ENCODE assay signal across 7 cellular contexts in genomic region chr7:79975986-79976710, GRCh38.
A peak's percentile ranks its signal among the peaks of the same experiment; 100 is the strongest.
DNase-seq lines count a peak whose midpoint lies in the region; ATAC-seq and TF ChIP-seq lines count a peak whose summit lies in the region.
"Not testable (repeated sequence)": the region's sequence is repeated elsewhere in the genome, so short reads cannot be mapped to it uniquely, and the experiment has no call there.

No MANE protein-coding gene starts in this region.

- peak overlapping the region in 1 of 2 experiments; percentile 77 for H2BK12ac ChIP-seq in mesenchymal stem cell (ENCODE audit: low read length in 2 of 2)

- not testable (repeated sequence) for H4K91ac ChIP-seq in mesenchymal stem cell (ENCODE audit: low read length)

- not testable (repeated sequence) for H3K4me1 ChIP-seq in CD8-positive, alpha-beta T cell (ENCODE audit: insufficient read depth, low read length); Loucy (ENCODE audit: insufficient read depth, low read length, poor library complexity, severe bottlenecking); mesenchymal stem cell (ENCODE audit: control insufficient read depth, insufficient read depth, low read depth, low read length)

- not testable (repeated sequence) for H3K79me2 ChIP-seq in Loucy (ENCODE audit: insufficient read depth, low read length)

- H3K23ac ChIP-seq in mesenchymal stem cell (ENCODE audit: low read length in 2 of 2): not testable (repeated sequence)

- peak overlapping the region; percentile 39 for H3K4me2 ChIP-seq in Loucy (ENCODE audit: low read depth, low read length, poor library complexity, severe bottlenecking)
- H3K4me2 ChIP-seq in mesenchymal stem cell (ENCODE audit: low read length, poor library complexity, severe bottlenecking): not testable (repeated sequence)

- not testable (repeated sequence) for H3K79me1 ChIP-seq in mesenchymal stem cell (replicated peaks; ENCODE audit: low read length, poor library complexity, severe bottlenecking)

- H2BK5ac ChIP-seq in mesenchymal stem cell (ENCODE audit: low read depth, low read length, poor library complexity, severe bottlenecking): not testable (repeated sequence)

- not testable (repeated sequence) for H3K36me3 Mint-ChIP-seq in CD8-positive, alpha-beta T cell; activated CD4-positive, alpha-beta T cell treated with anti-CD3 and anti-CD28 coated beads, Interleukin-2, amount 10 ng/mL, durations not matched to agents 7 days and 5 days (ENCODE audit: low read depth); activated naive CD4-positive, alpha-beta T cell treated with anti-CD3 and anti-CD28 coated beads, Interleukin-2, amount 50 U/mL, for 24 hours; neural crest cell (ENCODE audit: low read depth)

- not testable (repeated sequence) for H3K27me3 Mint-ChIP-seq in CD8-positive, alpha-beta T cell (ENCODE audit: low read depth); activated CD4-positive, alpha-beta T cell treated with anti-CD3 and anti-CD28 coated beads, Interleukin-2, amount 10 ng/mL, durations not matched to agents 7 days and 5 days; activated naive CD4-positive, alpha-beta T cell treated with anti-CD3 and anti-CD28 coated beads, Interleukin-2, amount 50 U/mL, for 24 hours; neural crest cell (ENCODE audit: low read depth)

- not testable (repeated sequence) for H3K9me3 ChIP-seq in CD8-positive, alpha-beta T cell (ENCODE audit: low read length); Loucy (ENCODE audit: insufficient read depth, low read depth, low read length); mesenchymal stem cell (ENCODE audit: control insufficient read depth, low read length)

- H3K4me1 Mint-ChIP-seq in CD8-positive, alpha-beta T cell (ENCODE audit: low read depth): peaks cover 11% of the 10 kb centered on the region
- not testable (repeated sequence) for H3K4me1 Mint-ChIP-seq in activated CD4-positive, alpha-beta T cell treated with anti-CD3 and anti-CD28 coated beads, Interleukin-2, amount 10 ng/mL, durations not matched to agents 7 days and 5 days; activated naive CD4-positive, alpha-beta T cell treated with anti-CD3 and anti-CD28 coated beads, Interleukin-2, amount 50 U/mL, for 24 hours; neural crest cell

- H3K36me3 ChIP-seq in CD8-positive, alpha-beta T cell (ENCODE audit: insufficient read depth, low read length); Loucy (ENCODE audit: insufficient read depth, low read length); mesenchymal stem cell (ENCODE audit: control insufficient read depth in 1 of 2, insufficient read depth in 2 of 2, low read depth in 1 of 2, low read length in 2 of 2): not testable (repeated sequence)

- peak overlapping the region; percentile 0 for H2BK120ac ChIP-seq in mesenchymal stem cell (ENCODE audit: low read depth, low read length)

- H3K14ac ChIP-seq in mesenchymal stem cell (ENCODE audit: low read length in 2 of 2): not testable (repeated sequence)

- WGBS in mesenchymal stem cell: 97% methylated on average over 25 of the region's 26 CpGs

- POLR2A ChIA-PET in CD8-positive, alpha-beta T cell (lab: Charles Lee): interaction anchor here (0.7 to 1.3 kb wide), 3 partner anchors 40 to 678 kb away, joined by 3 to 4 read pairs (median 3); no protein-coding TSS in a partner anchor
- POLR2A ChIA-PET in activated CD4-positive, alpha-beta T cell treated with anti-CD3 and anti-CD28 coated beads, Interleukin-2, amount 10 ng/mL, durations not matched to agents 7 days and 5 days (lab: Charles Lee): not testable (repeated sequence)

- H2AK5ac ChIP-seq in mesenchymal stem cell (ENCODE audit: low read length, severe bottlenecking): not testable (repeated sequence)

- H3K9ac ChIP-seq in Loucy (ENCODE audit: low read depth, low read length, poor library complexity, severe bottlenecking); mesenchymal stem cell (ENCODE audit: low read length): not testable (repeated sequence)

- intact Hi-C loops in CD8-positive, alpha-beta T cell (cut with DNase I, micrococcal nuclease): not testable (repeated sequence)

- H2AFZ ChIP-seq in Loucy (ENCODE audit: low read length): peak overlapping the region; percentile 70
- peak overlapping the region; percentile 39 for H2AFZ ChIP-seq in mesenchymal stem cell (ENCODE audit: low read depth, low read length)

- not testable (repeated sequence) for H3K27me3 ChIP-seq in CD8-positive, alpha-beta T cell (ENCODE audit: insufficient read depth, low read length); Loucy (ENCODE audit: insufficient read depth, low read length, poor library complexity, severe bottlenecking); mesenchymal stem cell (ENCODE audit: control insufficient read depth in 1 of 2, insufficient read depth in 1 of 2, low read length in 2 of 2)

- not testable (repeated sequence) for H3K9me3 Mint-ChIP-seq in CD8-positive, alpha-beta T cell; activated CD4-positive, alpha-beta T cell treated with anti-CD3 and anti-CD28 coated beads, Interleukin-2, amount 10 ng/mL, durations not matched to agents 7 days and 5 days; activated naive CD4-positive, alpha-beta T cell treated with anti-CD3 and anti-CD28 coated beads, Interleukin-2, amount 50 U/mL, for 24 hours; neural crest cell

- peak overlapping the region in 1 of 2 experiments; percentile 56 for H3K18ac ChIP-seq in mesenchymal stem cell (ENCODE audit: low read depth in 1 of 2, low read length in 2 of 2)

- H4K20me1 ChIP-seq in Loucy (ENCODE audit: insufficient read depth, low read length, poor library complexity, severe bottlenecking): not testable (repeated sequence)

- CTCF ChIA-PET in CD8-positive, alpha-beta T cell (lab: Charles Lee): interaction anchor here (0.7 kb wide), 1 partner anchor 525 kb away, joined by 4 read pairs; no protein-coding TSS in a partner anchor
- CTCF ChIA-PET in activated CD4-positive, alpha-beta T cell treated with anti-CD3 and anti-CD28 coated beads, Interleukin-2, amount 10 ng/mL, durations not matched to agents 7 days and 5 days (lab: Charles Lee): not testable (repeated sequence)

- peak overlapping the region; percentile 44 for H2BK15ac ChIP-seq in mesenchymal stem cell (ENCODE audit: low read depth, poor library complexity, severe bottlenecking)

- H3K4me3 ChIP-seq in CD8-positive, alpha-beta T cell (ENCODE audit: low read depth, low read length): peak overlapping the region; percentile 57
- peak overlapping the region; percentile 37 for H3K4me3 ChIP-seq in Loucy (ENCODE audit: low read length, poor library complexity, severe bottlenecking)
- H3K4me3 ChIP-seq in mesenchymal stem cell (ENCODE audit: insufficient read depth in 1 of 2, low read depth in 1 of 2, low read length in 2 of 2): not testable (repeated sequence)

- H3F3A ChIP-seq in Loucy (ENCODE audit: low read depth): not testable (repeated sequence)

- H3K9me2 ChIP-seq in Loucy (replicated peaks; ENCODE audit: low read depth, low read length): not testable (repeated sequence)

- peak in 1 of 7 experiments; percentile 58 for DNase-seq in CD8-positive, alpha-beta T cell
- DNase-seq in activated CD4-positive, alpha-beta T cell treated with anti-CD3 and anti-CD28 coated beads, Interleukin-2, amount 10 ng/mL, durations not matched to agents 7 days and 5 days; mesenchymal stem cell; neural crest cell (ENCODE audit: low read depth, low spot score): not testable (repeated sequence)
- peak; percentile 15 to 17 for DNase-seq in activated T-cell treated with anti-CD3 and anti-CD28 coated beads, Interleukin-2, amount 50 U/mL, for 48 hours

- peak overlapping the region; percentile 84 for H3K4me3 Mint-ChIP-seq in CD8-positive, alpha-beta T cell
- peak overlapping the region; percentile 23 for H3K4me3 Mint-ChIP-seq in activated CD4-positive, alpha-beta T cell treated with anti-CD3 and anti-CD28 coated beads, Interleukin-2, amount 10 ng/mL, durations not matched to agents 7 days and 5 days
- peak overlapping the region; percentile 73 for H3K4me3 Mint-ChIP-seq in activated naive CD4-positive, alpha-beta T cell treated with anti-CD3 and anti-CD28 coated beads, Interleukin-2, amount 50 U/mL, for 24 hours
- not testable (repeated sequence) for H3K4me3 Mint-ChIP-seq in neural crest cell

- peak overlapping the region; percentile 86 for H3K27ac Mint-ChIP-seq in CD8-positive, alpha-beta T cell
- H3K27ac Mint-ChIP-seq in activated CD4-positive, alpha-beta T cell treated with anti-CD3 and anti-CD28 coated beads, Interleukin-2, amount 10 ng/mL, durations not matched to agents 7 days and 5 days: peak overlapping the region; percentile 50
- not testable (repeated sequence) for H3K27ac Mint-ChIP-seq in activated naive CD4-positive, alpha-beta T cell treated with anti-CD3 and anti-CD28 coated beads, Interleukin-2, amount 50 U/mL, for 24 hours
- peak overlapping the region; percentile 16 for H3K27ac Mint-ChIP-seq in neural crest cell (ENCODE audit: unreplicated experiment)

- peak; percentile 38 for ATAC-seq in CD8-positive, alpha-beta T cell

- H3K27ac ChIP-seq in CD8-positive, alpha-beta T cell (ENCODE audit: low read depth, low read length): peak overlapping the region; percentile 12
- not testable (repeated sequence) for H3K27ac ChIP-seq in mesenchymal stem cell (ENCODE audit: low read length, poor library complexity, severe bottlenecking)

- H3K4ac ChIP-seq in mesenchymal stem cell (ENCODE audit: low read depth in 1 of 2, low read length in 2 of 2): not testable (repeated sequence)

- not testable (repeated sequence) for TF ChIP-seq CTCF in CD8-positive, alpha-beta T cell (IDR thresholded peaks at IDR 0.05); Loucy (conservative IDR thresholded peaks at IDR 0.05; ENCODE audit: low read length); neural crest cell (conservative IDR thresholded peaks at IDR 0.05)

- H4K8ac ChIP-seq in mesenchymal stem cell (ENCODE audit: low read length): not testable (repeated sequence)
